ENCODE assay signal across 17 cellular contexts in the genomic region with DNA sequence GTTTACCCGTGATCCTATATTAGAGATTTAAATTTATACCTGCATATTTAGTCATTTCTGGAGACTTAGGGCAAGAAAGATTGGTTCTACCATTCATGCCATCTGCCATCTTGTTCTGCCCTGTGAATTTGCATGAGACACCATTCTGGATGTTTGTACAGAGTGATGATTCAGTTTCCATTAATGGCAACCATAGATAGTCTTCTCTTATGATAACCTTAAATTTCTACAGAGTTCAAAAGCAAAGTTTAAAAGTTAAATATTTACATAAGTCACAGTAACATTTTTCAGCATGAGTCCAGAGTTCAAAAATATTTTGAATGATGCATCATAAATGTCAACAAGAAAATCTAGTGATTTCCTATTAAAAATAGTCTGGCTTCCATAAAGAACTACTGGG. TPM values are rescaled to one million over a fixed set of nuclear protein-coding genes. Genes with fewer than 3 reads are reported as not detected.
A peak's percentile ranks its signal among the peaks of the same experiment; 100 is the strongest.
DNase-seq lines count a peak whose midpoint lies in the region; ATAC-seq lines count a peak whose summit lies in the region.
"Had no signal": no experiment of that assay in that cellular context is flagged by ENCODE, and none has a peak within 500 bp of the region (broad histone marks: within the 10 kb centered on the region; RNA-seq: fewer than 3 reads in every experiment).

No MANE protein-coding gene starts in this region.

- DNase-seq in DMS53 treated with DMSO at 0.1 percent for 48 hours (lab: John Stamatoyannopoulos, UW; ENCODE audit: unreplicated experiment) (peak; percentile 16), immature natural killer cell (no peak), RKO (ENCODE audit: low spot score) (no peak), midbrain (lab: John Stamatoyannopoulos, UW) (no peak), NCI-H2029 treated with DMSO at 0.1 percent for 48 hours (lab: John Stamatoyannopoulos, UW) (no peak)
- no peak for DNase-seq in activated CD4-positive, alpha-beta T cell treated with anti-CD3 and anti-CD28 coated beads, Interleukin-2, amount 10 ng/mL, durations not matched to agents 24 days and 14 days
- DNase-seq: heart right ventricle; MM.1S; NCI-H2227 treated with DMSO at 0.1 percent for 48 hours; stimulated activated naive CD8-positive, alpha-beta T cell treated with anti-CD3 and anti-CD28 coated beads, Interleukin-15, amount 100 ng/mL, for 72 hours; upper lobe of left lung had no signal

- H3K4me1 ChIP-seq in skeletal muscle tissue (ENCODE audit: control insufficient read depth in 3 of 3, insufficient read depth in 3 of 3, low read length in 3 of 3): peaks cover 34 to 41% (median 39%) of the 10 kb centered on the region in 3 donors

- no peaks in the 10 kb centered on the region for H3K36me3 Mint-ChIP-seq in activated T-helper 17 cell treated with anti-CD3 and anti-CD28 coated beads, Interleukin-2, amount 50 U/mL, for 72 hours (ENCODE audit: low read depth)
- peaks cover 3 to 4% (median 4%) of the 10 kb centered on the region in 3 donors for H3K36me3 Mint-ChIP-seq in immature natural killer cell
- peaks cover 4% of the 10 kb centered on the region for H3K36me3 Mint-ChIP-seq in activated CD4-positive, alpha-beta T cell treated with anti-CD3 and anti-CD28 coated beads, Interleukin-2, amount 10 ng/mL, durations not matched to agents 24 days and 14 days (ENCODE audit: low read depth)
- H3K36me3 Mint-ChIP-seq: IgD-negative memory B cell had no signal

- H3K27me3 Mint-ChIP-seq in activated T-helper 17 cell treated with anti-CD3 and anti-CD28 coated beads, Interleukin-2, amount 50 U/mL, for 72 hours: no peaks in the 10 kb centered on the region
- no peaks in the 10 kb centered on the region for H3K27me3 Mint-ChIP-seq in immature natural killer cell (ENCODE audit: low read depth in 3 of 3)
- peaks cover 3% of the 10 kb centered on the region for H3K27me3 Mint-ChIP-seq in activated CD4-positive, alpha-beta T cell treated with anti-CD3 and anti-CD28 coated beads, Interleukin-2, amount 10 ng/mL, durations not matched to agents 24 days and 14 days
- H3K27me3 Mint-ChIP-seq: stimulated activated naive CD8-positive, alpha-beta T cell treated with anti-CD3 and anti-CD28 coated beads, Interleukin-15, amount 100 ng/mL, for 72 hours had no signal

- H3K9me3 Mint-ChIP-seq in activated T-helper 17 cell treated with anti-CD3 and anti-CD28 coated beads, Interleukin-2, amount 50 U/mL, for 72 hours: no peaks in the 10 kb centered on the region
- H3K9me3 Mint-ChIP-seq in immature natural killer cell: no peaks in the 10 kb centered on the region
- peaks cover 12% of the 10 kb centered on the region for H3K9me3 Mint-ChIP-seq in activated CD4-positive, alpha-beta T cell treated with anti-CD3 and anti-CD28 coated beads, Interleukin-2, amount 10 ng/mL, durations not matched to agents 24 days and 14 days

- no peak for ATAC-seq in activated T-helper 17 cell treated with anti-CD3 and anti-CD28 coated beads, Interleukin-2, amount 50 U/mL, for 72 hours (replicated peaks)
- ATAC-seq: stimulated activated naive CD8-positive, alpha-beta T cell treated with anti-CD3 and anti-CD28 coated beads, Interleukin-15, amount 100 ng/mL, for 72 hours had no signal

- H3K27me3 ChIP-seq in skeletal muscle tissue (ENCODE audit: control insufficient read depth in 3 of 3, insufficient read depth in 3 of 3, low read length in 3 of 3): no peaks in the 10 kb centered on the region
- H3K27me3 ChIP-seq: heart right ventricle, upper lobe of left lung had no signal

- intact Hi-C loops in activated CD4-positive, alpha-beta T cell treated with anti-CD3 and anti-CD28 coated beads, Interleukin-2, amount 10 ng/mL, durations not matched to agents 24 days and 14 days (cut with micrococcal nuclease): no loop called here

- peak overlapping the region; percentile 59 for H3K27ac ChIP-seq in skeletal muscle tissue (ENCODE audit: low read depth, low read length)
- H3K27ac ChIP-seq: parathyroid adenoma had no signal

- no peak overlapping the region for H3K9ac ChIP-seq in skeletal muscle tissue (ENCODE audit: low read depth in 1 of 3, low read length in 3 of 3)
- H3K9ac ChIP-seq: parathyroid adenoma had no signal

- H3K4me3 Mint-ChIP-seq in activated T-helper 17 cell treated with anti-CD3 and anti-CD28 coated beads, Interleukin-2, amount 50 U/mL, for 72 hours: peak overlapping the region; percentile 7
- H3K4me3 Mint-ChIP-seq in immature natural killer cell: peak overlapping the region; percentile 63 to 76 (median 73)
- no peak overlapping the region for H3K4me3 Mint-ChIP-seq in activated CD4-positive, alpha-beta T cell treated with anti-CD3 and anti-CD28 coated beads, Interleukin-2, amount 10 ng/mL, durations not matched to agents 24 days and 14 days
- H3K4me3 Mint-ChIP-seq: IgD-negative memory B cell; stimulated activated naive CD8-positive, alpha-beta T cell treated with anti-CD3 and anti-CD28 coated beads, Interleukin-15, amount 100 ng/mL, for 72 hours had no signal

- no peaks in the 10 kb centered on the region for H3K9me3 ChIP-seq in skeletal muscle tissue (ENCODE audit: control insufficient read depth in 3 of 3, low read length in 3 of 3)
- H3K9me3 ChIP-seq: upper lobe of left lung had no signal

- no peak overlapping the region for H3K4me3 ChIP-seq in skeletal muscle tissue (ENCODE audit: low read length in 3 of 3)
- H3K4me3 ChIP-seq: HAP-1, heart right ventricle, lung, upper lobe of left lung had no signal

- H3K27ac Mint-ChIP-seq in activated T-helper 17 cell treated with anti-CD3 and anti-CD28 coated beads, Interleukin-2, amount 50 U/mL, for 72 hours: no peak overlapping the region
- H3K27ac Mint-ChIP-seq in immature natural killer cell: peak overlapping the region; percentile 42 to 69 (median 58)
- H3K27ac Mint-ChIP-seq in activated CD4-positive, alpha-beta T cell treated with anti-CD3 and anti-CD28 coated beads, Interleukin-2, amount 10 ng/mL, durations not matched to agents 24 days and 14 days: no peak overlapping the region
- H3K27ac Mint-ChIP-seq: IgD-negative memory B cell; stimulated activated naive CD8-positive, alpha-beta T cell treated with anti-CD3 and anti-CD28 coated beads, Interleukin-15, amount 100 ng/mL, for 72 hours had no signal

- peaks cover 37% of the 10 kb centered on the region for H3K4me1 Mint-ChIP-seq in activated T-helper 17 cell treated with anti-CD3 and anti-CD28 coated beads, Interleukin-2, amount 50 U/mL, for 72 hours
- H3K4me1 Mint-ChIP-seq in immature natural killer cell: peaks cover 87 to 89% of the 10 kb centered on the region in 2 donors
- peaks cover 14% of the 10 kb centered on the region for H3K4me1 Mint-ChIP-seq in activated CD4-positive, alpha-beta T cell treated with anti-CD3 and anti-CD28 coated beads, Interleukin-2, amount 10 ng/mL, durations not matched to agents 24 days and 14 days

- no peaks in the 10 kb centered on the region for H3K36me3 ChIP-seq in skeletal muscle tissue (ENCODE audit: control insufficient read depth in 3 of 3, insufficient read depth in 3 of 3, low read length in 3 of 3)
- H3K36me3 ChIP-seq: HAP-1, heart right ventricle, upper lobe of left lung had no signal

RNA-seq across cellular contexts. Expression of a gene that starts 23.2 kb away (rescaled TPM):
- total RNA-seq in activated T-helper 17 cell treated with anti-CD3 and anti-CD28 coated beads, Interleukin-2, amount 50 U/mL, for 72 hours: 1 to 10 TPM; 1.8 to 3.0 TPM
- polyA plus RNA-seq in immature natural killer cell: 10 to 100 TPM; 11.0 to 20.4 (median 12.6) TPM
- total RNA-seq in skeletal muscle tissue: 13.0 TPM
- 1.2 and 1.9 TPM in 2 replicates for total RNA-seq in activated CD4-positive, alpha-beta T cell treated with anti-CD3 and anti-CD28 coated beads, Interleukin-2, amount 10 ng/mL, durations not matched to agents 24 days and 14 days

Comparison
In these comparisons a context has a peak if more than half of its experiments do, and no peak if none do; other contexts are left out.
1. H3K27ac Mint-ChIP-seq: peak in immature natural killer cell (6 of 6); none in activated T-helper 17 cell treated with anti-CD3 and anti-CD28 coated beads, Interleukin-2, amount 50 U/mL, for 72 hours (single experiment) and activated CD4-positive, alpha-beta T cell treated with anti-CD3 and anti-CD28 coated beads, Interleukin-2, amount 10 ng/mL, durations not matched to agents 24 days and 14 days (single experiment).